In the genomic region with DNA sequence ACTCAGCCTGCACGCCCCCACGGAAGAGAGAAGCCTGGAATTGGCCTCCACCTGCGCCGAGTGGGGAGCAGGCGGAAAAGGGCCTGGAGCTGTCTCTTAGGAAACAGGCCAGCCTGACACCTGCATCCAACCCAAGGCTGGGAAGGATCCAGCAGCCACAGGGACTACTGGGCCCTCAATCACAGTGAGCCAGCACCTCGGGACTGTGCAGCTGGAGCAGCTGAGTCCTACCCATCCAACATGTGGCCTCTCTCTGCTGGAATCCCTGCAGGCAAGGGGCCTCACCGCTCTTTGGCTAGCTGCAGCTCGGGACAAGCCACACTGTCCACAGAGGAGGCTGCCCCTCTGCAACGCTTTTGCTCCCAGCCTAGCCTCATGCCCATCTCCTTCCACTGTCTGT, we compare ENCODE assay signal across 20 cellular contexts. TPM values are rescaled to one million over a fixed set of nuclear protein-coding genes. Genes with fewer than 3 reads are reported as not detected.
"Had no signal": no experiment of that assay in that cellular context is flagged by ENCODE, and none has a peak within 500 bp of the region (broad histone marks: within the 10 kb centered on the region; RNA-seq: fewer than 3 reads in every experiment).

No MANE protein-coding gene starts in this region.

- H3K27me3 ChIP-seq: heart left ventricle, spleen, stomach had no signal

- H3K4me1 ChIP-seq: psoas muscle had no signal

- H3K9me3 ChIP-seq: heart left ventricle, psoas muscle, spleen, stomach, thoracic aorta had no signal

- H3K27ac ChIP-seq: psoas muscle, spleen, stomach, thoracic aorta had no signal

- H3K4me3 ChIP-seq: heart left ventricle, lung, psoas muscle, spleen, stomach, thoracic aorta had no signal

- DNase-seq: effector memory CD4-positive, alpha-beta T cell; heart left ventricle; hippocampal formation; left colon; left ventricle myocardium superior; mesenchymal stem cell; midbrain; psoas muscle; retina; spleen; stimulated activated CD4-positive, alpha-beta T cell treated with anti-CD3 and anti-CD28 coated beads, Interleukin-15, amount 100 ng/mL, for 24 hours; stimulated activated CD4-positive, alpha-beta T cell treated with anti-CD3 and anti-CD28 coated beads, Interleukin-1b, Interleukin-23, amount 100 ng/mL, for 48 hours; stimulated activated CD4-positive, alpha-beta T cell treated with anti-CD3 and anti-CD28 coated beads, Interleukin-4, amount 100 ng/mL, for 24 hours; stimulated activated naive CD4-positive, alpha-beta T cell; stomach had no signal

RNA-seq across cellular contexts. Expression of gene EPHX3, which starts 8.3 kb away (rescaled TPM):
- total RNA-seq: glomerular endothelial cell, left ventricle myocardium superior, skeletal muscle tissue had no signal

RNA-seq across cellular contexts. Expression of gene NOTCH3, which starts 39.7 kb away (rescaled TPM):
- total RNA-seq: natural killer cell treated with Interleukin-12 subunit alpha and Interleukin-12 subunit beta and Interleukin-15 and Interleukin-18, amount 100 ng/mL, for 72 hours had no signal
